Comparison of ENCODE assay signal across 21 cellular contexts in the genomic region with DNA sequence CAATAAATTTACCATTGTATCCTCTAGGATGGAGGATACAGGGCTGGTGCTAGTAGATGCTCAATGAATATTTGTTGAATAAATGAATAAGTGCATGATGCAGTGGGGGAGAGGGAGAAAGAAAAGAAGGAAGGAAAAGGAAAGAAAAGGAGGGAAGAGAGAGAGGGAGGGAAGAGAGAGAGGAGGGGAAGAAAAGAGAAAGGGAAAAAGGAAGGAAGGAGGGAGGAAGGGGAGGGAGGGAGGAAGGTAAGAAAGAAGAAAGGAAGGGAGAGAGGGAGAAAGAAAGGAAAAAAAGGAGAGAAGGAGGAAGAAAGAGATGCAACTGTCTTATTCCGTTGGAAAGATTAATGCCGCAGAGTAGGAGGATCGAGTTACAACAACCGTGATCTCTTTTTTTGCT. TPM values are rescaled to one million over a fixed set of nuclear protein-coding genes. Genes with fewer than 3 reads are reported as not detected.
DNase-seq lines count a peak whose midpoint lies in the region; ATAC-seq, FAIRE-seq and TF ChIP-seq lines count a peak whose summit lies in the region.
"Had no signal": no experiment of that assay in that cellular context is flagged by ENCODE, and none has a peak within 500 bp of the region (broad histone marks: within the 10 kb centered on the region; RNA-seq: fewer than 3 reads in every experiment).

No MANE protein-coding gene starts in this region.

- H3K4me1 Mint-ChIP-seq in activated T-cell treated with anti-CD3 and anti-CD28 coated beads, Interleukin-2, amount 50 U/mL, for 72 hours (ENCODE audit: low read depth), result peaks cover 13% of the 10 kb centered on the region

- peak overlapping the region; percentile 36 for H3K27ac Mint-ChIP-seq in activated T-cell treated with anti-CD3 and anti-CD28 coated beads, Interleukin-2, amount 50 U/mL, for 72 hours
- H3K27ac Mint-ChIP-seq: CD4-positive, alpha-beta T cell had no signal

- no peak for FAIRE-seq in K562 (lab: Jason Lieb, UNC)
- FAIRE-seq: A549, D721Med, G401.6, GM12891 had no signal

- H3K27ac ChIP-seq in K562 (ENCODE audit: extremely low read depth, low read depth, low read length) (no peak overlapping the region), mesendoderm (ENCODE audit: low read depth, low read length) (no peak overlapping the region)
- H3K27ac ChIP-seq: 22Rv1, A549, C4-2B, GM23248, HL-60 had no signal

- no peaks in the 10 kb centered on the region for H3K9me3 Mint-ChIP-seq in activated T-cell treated with anti-CD3 and anti-CD28 coated beads, Interleukin-2, amount 50 U/mL, for 72 hours
- H3K9me3 Mint-ChIP-seq: CD4-positive, alpha-beta T cell had no signal

- H2AFZ ChIP-seq in K562 (ENCODE audit: low read depth, low read length), result no peak overlapping the region
- H2AFZ ChIP-seq: GM23248 had no signal

- no peaks in the 10 kb centered on the region for H3K79me1 ChIP-seq in mesendoderm (ENCODE audit: low read length)

- POLR2A ChIA-PET in K562 (lab: Yijun Ruan, JAX), result interaction anchor here (0.5 kb wide), 1 partner anchor 246 kb away, joined by 4 read pairs; no protein-coding TSS in a partner anchor

- H3K23ac ChIP-seq in mesendoderm (ENCODE audit: low read length), result no peak overlapping the region

- BruUV-seq in K562 (replicated peaks; lab: Mats Ljungman, UMichigan), result no TSS peak

- peaks cover 0 to 12% of the 10 kb centered on the region in 2 experiments; a peak in 3 of 5 replicates for H3K4me1 ChIP-seq in K562 (replicated peaks in 1 of 2; ENCODE audit: control insufficient read depth in 2 of 2, insufficient read depth in 2 of 2, low read length in 2 of 2)
- peaks cover 5% of the 10 kb centered on the region for H3K4me1 ChIP-seq in mesendoderm (ENCODE audit: control insufficient read depth, low read depth, low read length)
- H3K4me1 ChIP-seq: Caco-2 had no signal

- TF ChIP-seq EP300 in K562 (IDR thresholded peaks at IDR 0.05; ENCODE audit: low read length), result no peak

- no peak for TF ChIP-seq POLR2A in K562 (conservative IDR thresholded peaks at IDR 0.05)

- no peaks in the 10 kb centered on the region for H3K36me3 Mint-ChIP-seq in activated T-cell treated with anti-CD3 and anti-CD28 coated beads, Interleukin-2, amount 50 U/mL, for 72 hours (ENCODE audit: insufficient read depth in 2 of 2)

- H3K79me2 ChIP-seq in K562 (ENCODE audit: control insufficient read depth, insufficient read depth, low read length) (no peaks in the 10 kb centered on the region), mesendoderm (ENCODE audit: control insufficient read depth, insufficient read depth, low read length) (no peaks in the 10 kb centered on the region)

- TF ChIP-seq RAD21 in K562 (CRISPR knock-in tag; conservative IDR thresholded peaks at IDR 0.05 in 1 of 2, IDR thresholded peaks at IDR 0.05 in 1 of 2), result no peak

- H4K8ac ChIP-seq in mesendoderm (ENCODE audit: low read depth, low read length), result no peak overlapping the region

- H3K4ac ChIP-seq in mesendoderm (ENCODE audit: low read depth, low read length), result no peak overlapping the region

- peak overlapping the region; percentile 53 for H2BK5ac ChIP-seq in mesendoderm (ENCODE audit: low read length)

- H3K9ac ChIP-seq in K562 (ENCODE audit: insufficient read depth in 1 of 2, low read depth in 2 of 2, low read length in 2 of 2), result no peak overlapping the region
- H3K9ac ChIP-seq in mesendoderm (ENCODE audit: low read length), result no peak overlapping the region
- H3K9ac ChIP-seq: GM23248 had no signal

- H3K18ac ChIP-seq in mesendoderm (ENCODE audit: low read length), result peak overlapping the region; percentile 60

- no peak overlapping the region for H2BK120ac ChIP-seq in mesendoderm (ENCODE audit: low read depth, low read length)

- H3K4me2 ChIP-seq in K562 (ENCODE audit: insufficient read depth, low read length), result no peak overlapping the region
- H3K4me2 ChIP-seq in mesendoderm (ENCODE audit: low read length), result no peak overlapping the region
- H3K4me2 ChIP-seq: A549 had no signal

- H3K56ac ChIP-seq in mesendoderm (ENCODE audit: low read length), result peak overlapping the region; percentile 68

- 3% methylated on average over 4 of the region's 4 CpGs for WGBS in K562 (ENCODE audit: insufficient coverage, low coverage, missing lambda C conversion rate)
- WGBS in mesendoderm (ENCODE audit: extremely low coverage, insufficient coverage, low lambda C conversion rate), result no CpG with 5 or more reads among the region's 4 CpGs

- H3K36me3 ChIP-seq in K562 (ENCODE audit: control insufficient read depth, insufficient read depth, low read length), result no peaks in the 10 kb centered on the region
- H3K36me3 ChIP-seq in mesendoderm (ENCODE audit: control insufficient read depth, insufficient read depth, low read length), result no peaks in the 10 kb centered on the region

- H3K4me3 Mint-ChIP-seq in activated T-cell treated with anti-CD3 and anti-CD28 coated beads, Interleukin-2, amount 50 U/mL, for 72 hours, result no peak overlapping the region
- H3K4me3 Mint-ChIP-seq: CD4-positive, alpha-beta T cell had no signal

- no peak for TF ChIP-seq CTCF in K562 (IDR thresholded peaks at IDR 0.05 in 2 of 3, conservative IDR thresholded peaks at IDR 0.05 in 1 of 3; ENCODE audit: insufficient read depth in 2 of 3, low read depth in 1 of 3, low read length in 3 of 3)

- no peak overlapping the region for H3K4me3 ChIP-seq in K562
- H3K4me3 ChIP-seq in mesendoderm (ENCODE audit: low read length), result no peak overlapping the region
- H3K4me3 ChIP-seq: A549, GM23248 had no signal

- CTCF ChIA-PET in K562 (lab: Yijun Ruan, JAX; ENCODE audit: low intra/inter-chr PET ratio), result no interaction called here

- peaks cover 15% of the 10 kb centered on the region for H3K27me3 Mint-ChIP-seq in activated T-cell treated with anti-CD3 and anti-CD28 coated beads, Interleukin-2, amount 50 U/mL, for 72 hours (ENCODE audit: low read depth)

- H3K9me1 ChIP-seq in K562 (ENCODE audit: control insufficient read depth, insufficient read depth, low read length), result no peaks in the 10 kb centered on the region

- H4K5ac ChIP-seq in mesendoderm (ENCODE audit: low read length), result no peak overlapping the region

- in situ Hi-C loops in K562 (cut with MboI), result no loop called here

- intact Hi-C loops in K562 (cut with micrococcal nuclease), result no loop called here

- no peak overlapping the region for H2BK15ac ChIP-seq in mesendoderm (replicated peaks; ENCODE audit: low read depth)

- H3K27me3 ChIP-seq in K562 (ENCODE audit: control insufficient read depth in 2 of 2, insufficient read depth in 2 of 2, low read length in 2 of 2) (peaks cover 26 to 28% of the 10 kb centered on the region in 2 experiments), mesendoderm (ENCODE audit: insufficient read depth, low read length, poor library complexity) (no peaks in the 10 kb centered on the region)

- DNase-seq in NCI-H2107 treated with DMSO at 0.1 percent for 48 hours (lab: John Stamatoyannopoulos, UW; ENCODE audit: unreplicated experiment) (peak; percentile 12), NCI-H2107 (lab: John Stamatoyannopoulos, UW) (no peak), K562 (ENCODE audit: extremely low read depth in 1 of 4, low spot score in 3 of 4) (no peak), mesendoderm (no peak)
- no peak for DNase-seq in activated T-cell treated with anti-CD3 and anti-CD28 coated beads, Interleukin-2, amount 50 U/mL, for 72 hours
- no peak for DNase-seq in activated T-cell treated with anti-CD3 and anti-CD28 coated beads, Interleukin-2, amount 50 U/mL, for 1 hour
- no peak for DNase-seq in stimulated activated CD4-positive, alpha-beta T cell treated with anti-CD3 and anti-CD28 coated beads, Interleukin-1b, Interleukin-23, amount 100 ng/mL, for 48 hours
- DNase-seq: AML-193; Caco-2; CD4-positive, alpha-beta T cell; GM23248; H7; IMR-90 had no signal

- no peaks in the 10 kb centered on the region for H4K20me1 ChIP-seq in K562 (replicated peaks; ENCODE audit: control insufficient read depth, insufficient read depth, low read length)

- no peak for ATAC-seq in activated T-cell treated with anti-CD3 and anti-CD28 coated beads, Interleukin-2, amount 50 U/mL, for 72 hours (replicated peaks in 1 of 2)
- no peak for ATAC-seq in K562
- ATAC-seq in HG02885 (IDR thresholded peaks at IDR 0.05; ENCODE audit: poor library complexity, unreplicated experiment), result no peak
- ATAC-seq: A549 had no signal

- 0 out of 2 replicates have a peak, but pooled peaks cover 4% of the 10 kb centered on the region for H3K9me3 ChIP-seq in K562 (replicated peaks; ENCODE audit: control insufficient read depth, insufficient read depth, low read depth, low read length)
- H3K9me3 ChIP-seq: A549 had no signal

- H2AK5ac ChIP-seq in mesendoderm (ENCODE audit: low read length), result no peak overlapping the region

TF ChIP-seq in K562, 482 proteins besides CTCF, POLR2A, EP300 and RAD21 (continues in another document):
- TF ChIP-seq MAFF (IDR thresholded peaks at IDR 0.05; ENCODE audit: low read length) (no peak), OTX1 (CRISPR knock-in tag; IDR thresholded peaks at IDR 0.05) (peak; percentile 73; the same call in 1 of the 2 replicates)

RNA-seq across cellular contexts. Expression of a gene that starts 30.4 kb away (rescaled TPM):
- 10 to 100 TPM; 35.7 to 41.3 TPM for total RNA-seq in activated T-cell treated with anti-CD3 and anti-CD28 coated beads, Interleukin-2, amount 50 U/mL, for 72 hours
- total RNA-seq in K562 (2011; cell fraction: chromatin; rRNA removed; ENCODE audit: low replicate concordance), result 20.4 and 22.1 TPM in 2 replicates
- 17.9 and 20.3 TPM in 2 replicates for total RNA-seq in K562 (2011; cell fraction: nucleolus; rRNA removed)
- 19.2 and 31.9 TPM in 2 replicates for total RNA-seq in K562 (2011; cell fraction: nucleoplasm; rRNA removed)
- total RNA-seq in K562 (2014; rRNA removed) (180 and 218 TPM in 2 replicates), K562 (2014; rRNA removed; fragmentation: Illumina TruSeq; extraction: Trizol) (157 and 161 TPM in 2 replicates), K562 (2015; rRNA removed; fragmentation: Illumina TruSeq; extraction: Trizol) (152 and 172 TPM in 2 replicates), K562 (2021) (156 and 175 TPM in 2 replicates)
- polyA plus RNA-seq in K562 (2011; rRNA removed) (191 and 257 TPM in 2 replicates), K562 (2014; fragmentation: Illumina TruSeq; extraction: Trizol) (84.9 and 112 TPM in 2 replicates), K562 (2014; fragmentation: Nextera tagmentation; extraction: Ambion mirVana) (100 to 1,000 TPM; 619 to 677 TPM), K562 (2014; rRNA removed) (204 and 301 TPM in 2 replicates)
- 49.3 and 72.5 TPM in 2 replicates for polyA plus RNA-seq in K562 (2011; cell fraction: cytosol; rRNA removed)
- polyA plus RNA-seq in K562 (2011; cell fraction: nucleus; rRNA removed), result 61.5 and 101 TPM in 2 replicates
- 147 and 385 TPM in 2 replicates for polyA plus RNA-seq in K562 (2012)
- polyA minus RNA-seq in K562 (2011; rRNA and poly(A)+ RNA removed), result 137 and 158 TPM in 2 replicates
- 30.6 and 37.9 TPM in 2 replicates for polyA minus RNA-seq in K562 (2011; cell fraction: cytosol; rRNA and poly(A)+ RNA removed)
- 15.1 and 25.3 TPM in 2 replicates for polyA minus RNA-seq in K562 (2011; cell fraction: nucleus; rRNA and poly(A)+ RNA removed)
- 235 TPM for polyA plus RNA-seq in mesendoderm (2013, experiment 1 of 2)
- 227 TPM for polyA plus RNA-seq in mesendoderm (2013, experiment 2 of 2)
